ENCODE assay signal across 1 cellular context in the genomic region with DNA sequence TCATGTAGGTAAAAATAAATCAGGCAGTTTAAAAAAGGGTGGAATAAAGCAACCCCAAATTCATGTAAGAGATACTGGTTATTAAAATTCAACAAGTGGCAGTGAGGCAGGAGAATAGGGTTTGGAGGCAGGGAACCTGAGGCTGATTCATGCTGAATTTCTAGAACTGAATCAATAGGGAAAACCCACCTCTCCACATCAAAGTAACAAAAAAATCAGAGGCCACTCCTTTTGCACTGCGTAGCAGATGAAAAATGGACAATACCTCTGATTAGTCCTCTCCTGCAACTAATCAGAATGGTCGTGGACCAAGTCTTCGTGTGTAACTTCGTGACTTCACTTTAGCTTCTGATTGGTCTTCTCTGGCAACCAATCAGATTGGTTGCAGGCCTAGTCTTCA.
TF ChIP-seq lines count a peak whose summit lies in the region.

No MANE protein-coding gene starts in this region.

TF ChIP-seq in H1, 55 proteins besides CTCF, POLR2A, EP300 and RAD21:
- TF ChIP-seq EZH2 (IDR thresholded peaks at IDR 0.05; ENCODE audit: low read depth, low read length, severe bottlenecking) (no peak), SP1 (IDR thresholded peaks at IDR 0.05; ENCODE audit: low read depth, low read length) (no peak), SIX5 (IDR thresholded peaks at IDR 0.05; ENCODE audit: low read depth, low read length) (no peak)
- TF ChIP-seq, protein P1, sequence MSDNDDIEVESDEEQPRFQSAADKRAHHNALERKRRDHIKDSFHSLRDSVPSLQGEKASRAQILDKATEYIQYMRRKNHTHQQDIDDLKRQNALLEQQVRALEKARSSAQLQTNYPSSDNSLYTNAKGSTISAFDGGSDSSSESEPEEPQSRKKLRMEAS (IDR thresholded peaks at IDR 0.05): no peak
- TF ChIP-seq, protein P2, sequence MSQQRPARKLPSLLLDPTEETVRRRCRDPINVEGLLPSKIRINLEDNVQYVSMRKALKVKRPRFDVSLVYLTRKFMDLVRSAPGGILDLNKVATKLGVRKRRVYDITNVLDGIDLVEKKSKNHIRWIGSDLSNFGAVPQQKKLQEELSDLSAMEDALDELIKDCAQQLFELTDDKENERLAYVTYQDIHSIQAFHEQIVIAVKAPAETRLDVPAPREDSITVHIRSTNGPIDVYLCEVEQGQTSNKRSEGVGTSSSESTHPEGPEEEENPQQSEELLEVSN (IDR thresholded peaks at IDR 0.05): no peak
